10 cellular contexts compared by ENCODE assay signal in the genomic region with DNA sequence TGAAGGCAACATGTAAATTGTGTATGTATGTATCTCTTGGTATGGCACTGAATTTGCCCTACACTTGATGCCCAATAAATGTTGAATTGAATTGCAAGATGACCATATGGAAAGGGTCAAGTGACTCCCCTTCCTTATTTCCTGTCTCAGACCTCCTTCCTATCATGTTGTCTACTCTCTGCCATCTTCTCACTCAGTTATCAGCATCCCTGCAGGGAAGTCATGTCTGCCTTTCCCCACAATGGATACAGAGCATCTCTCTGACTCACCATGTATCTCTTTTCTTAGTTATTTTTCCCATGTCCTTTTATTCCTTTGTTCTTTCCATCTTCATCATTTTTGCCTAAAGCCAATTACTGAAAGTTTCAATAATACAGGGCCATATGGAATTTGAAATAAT. TPM values are rescaled to one million over a fixed set of nuclear protein-coding genes. Genes with fewer than 3 reads are reported as not detected.
"Had no signal": no experiment of that assay in that cellular context is flagged by ENCODE, and none has a peak within 500 bp of the region (broad histone marks: within the 10 kb centered on the region; RNA-seq: fewer than 3 reads in every experiment).

No MANE protein-coding gene starts in this region.

- DNase-seq: GOT3, H7, HFFc6, KG1 had no signal

- H3K4me3 ChIP-seq: HAP-1 had no signal

- H3K9me3 ChIP-seq: HAP-1 had no signal

- ATAC-seq: HCT116 had no signal

- H3K36me3 ChIP-seq: HAP-1 had no signal

- FAIRE-seq: HTR-8/SVneo had no signal

RNA-seq across cellular contexts. Expression of a gene that starts 22.5 kb away (rescaled TPM):
- total RNA-seq: H4, H7, HFFc6, HT-29 had no signal
- polyA plus RNA-seq: IgD-negative memory B cell had no signal

RNA-seq across cellular contexts. Expression of a gene that starts 30.0 kb away (rescaled TPM):
- polyA plus RNA-seq: IgD-negative memory B cell had no signal
